19 cellular contexts compared by ENCODE assay signal in genomic region chr12:117167769-117168168, GRCh38. TPM values are rescaled to one million over a fixed set of nuclear protein-coding genes. Genes with fewer than 3 reads are reported as not detected.
A peak's percentile ranks its signal among the peaks of the same experiment; 100 is the strongest.
DNase-seq lines count a peak whose midpoint lies in the region; ATAC-seq and TF ChIP-seq lines count a peak whose summit lies in the region.
"Had no signal": no experiment of that assay in that cellular context is flagged by ENCODE, and none has a peak within 500 bp of the region (broad histone marks: within the 10 kb centered on the region; RNA-seq: fewer than 3 reads in every experiment).

No MANE protein-coding gene starts in this region.

- ATAC-seq in WTC11 (no peak), HG02763 (IDR thresholded peaks at IDR 0.05; ENCODE audit: unreplicated experiment) (no peak)
- ATAC-seq in activated CD8-positive, alpha-beta memory T cell treated with anti-CD3 and anti-CD28 coated beads, Interleukin-2, amount 10 ng/mL, durations not matched to agents 7 days and 5 days, result no peak
- ATAC-seq: A549, GM23338, HCT116, HepG2 had no signal

- H2BK5ac ChIP-seq in trophoblast cell (ENCODE audit: low read depth, low read length, poor library complexity), result no peak overlapping the region

- no CpG with 5 or more reads among the region's 4 CpGs for WGBS in trophoblast cell (ENCODE audit: extremely low coverage, insufficient coverage, insufficient read length)

- no peaks in the 10 kb centered on the region for H3K4me1 ChIP-seq in trophoblast cell (ENCODE audit: control insufficient read depth in 1 of 2, insufficient read depth in 2 of 2, low read length in 2 of 2)
- H3K4me1 ChIP-seq: Caco-2 had no signal

- H3K18ac ChIP-seq in trophoblast cell (ENCODE audit: low read length), result no peak overlapping the region

- DNase-seq in NCI-H2029 (lab: John Stamatoyannopoulos, UW), result peak; percentile 4
- no peak for DNase-seq in NCI-H2029 treated with DMSO at 0.1 percent for 48 hours (lab: John Stamatoyannopoulos, UW)
- no peak for DNase-seq in WTC11 (ENCODE audit: low spot score)
- DNase-seq in trophoblast cell, result no peak
- no peak for DNase-seq in GDM1 (lab: John Stamatoyannopoulos, UW)
- DNase-seq in activated CD8-positive, alpha-beta memory T cell treated with anti-CD3 and anti-CD28 coated beads, Interleukin-2, amount 10 ng/mL, durations not matched to agents 7 days and 5 days, result no peak
- DNase-seq: AML-193; Caco-2; CD4-positive, alpha-beta T cell; H7; HFFc6 had no signal

- no peaks in the 10 kb centered on the region for H3K79me2 ChIP-seq in trophoblast cell (ENCODE audit: control insufficient read depth, insufficient read depth, low read length, poor library complexity)

- H2BK120ac ChIP-seq in trophoblast cell (ENCODE audit: insufficient read depth, low read length, poor library complexity), result no peak overlapping the region

- peaks cover 83% of the 10 kb centered on the region for H3K36me3 Mint-ChIP-seq in WTC11
- peaks cover 52% of the 10 kb centered on the region for H3K36me3 Mint-ChIP-seq in activated CD8-positive, alpha-beta memory T cell treated with anti-CD3 and anti-CD28 coated beads, Interleukin-2, amount 10 ng/mL, durations not matched to agents 7 days and 5 days

- H3K4ac ChIP-seq in trophoblast cell (ENCODE audit: low read depth, low read length), result no peak overlapping the region

- no peak overlapping the region for H3K27ac ChIP-seq in trophoblast cell (ENCODE audit: low read depth, low read length)
- H3K27ac ChIP-seq: 22Rv1, A549, C4-2B had no signal

- H4K8ac ChIP-seq in trophoblast cell (ENCODE audit: low read depth, low read length), result no peak overlapping the region

- POLR2A ChIA-PET in WTC11 (lab: Charles Lee), result interaction anchor here (0.7 kb wide), 1 partner anchor 56 kb away, joined by 3 read pairs; no protein-coding TSS in a partner anchor

- peak overlapping the region; percentile 65 for H3K9ac ChIP-seq in trophoblast cell (ENCODE audit: low read length)

- H3K79me1 ChIP-seq in trophoblast cell (ENCODE audit: low read length), result no peaks in the 10 kb centered on the region

- no peak overlapping the region for H3K27ac Mint-ChIP-seq in WTC11
- no peak overlapping the region for H3K27ac Mint-ChIP-seq in activated CD8-positive, alpha-beta memory T cell treated with anti-CD3 and anti-CD28 coated beads, Interleukin-2, amount 10 ng/mL, durations not matched to agents 7 days and 5 days
- H3K27ac Mint-ChIP-seq: CD4-positive, alpha-beta T cell; GM23338; HFFc6 had no signal

- H3K27me3 ChIP-seq in trophoblast cell (ENCODE audit: insufficient read depth, low read length), result no peaks in the 10 kb centered on the region

- H3K27me3 Mint-ChIP-seq in WTC11 (ENCODE audit: low read depth), result no peaks in the 10 kb centered on the region
- H3K27me3 Mint-ChIP-seq in activated CD8-positive, alpha-beta memory T cell treated with anti-CD3 and anti-CD28 coated beads, Interleukin-2, amount 10 ng/mL, durations not matched to agents 7 days and 5 days, result no peaks in the 10 kb centered on the region
- H3K27me3 Mint-ChIP-seq: CD4-positive, alpha-beta T cell; IgD-negative memory B cell had no signal

- no peak overlapping the region for H3K4me3 Mint-ChIP-seq in WTC11
- no peak overlapping the region for H3K4me3 Mint-ChIP-seq in activated CD8-positive, alpha-beta memory T cell treated with anti-CD3 and anti-CD28 coated beads, Interleukin-2, amount 10 ng/mL, durations not matched to agents 7 days and 5 days
- H3K4me3 Mint-ChIP-seq: CD4-positive, alpha-beta T cell; GM23338; HFFc6; IgD-negative memory B cell had no signal

- no peaks in the 10 kb centered on the region for H3K9me3 Mint-ChIP-seq in WTC11
- H3K9me3 Mint-ChIP-seq in activated CD8-positive, alpha-beta memory T cell treated with anti-CD3 and anti-CD28 coated beads, Interleukin-2, amount 10 ng/mL, durations not matched to agents 7 days and 5 days (ENCODE audit: low read depth), result no peaks in the 10 kb centered on the region
- H3K9me3 Mint-ChIP-seq: CD4-positive, alpha-beta T cell; GM23338; HFFc6; IgD-negative memory B cell had no signal

- no peak for TF ChIP-seq CTCF in WTC11 (IDR thresholded peaks at IDR 0.05)

- H3K4me2 ChIP-seq in trophoblast cell (ENCODE audit: low read length), result no peak overlapping the region
- H3K4me2 ChIP-seq: A549, GM23338 had no signal

- H3K23ac ChIP-seq in trophoblast cell (ENCODE audit: low read length), result no peak overlapping the region

- H3K4me1 Mint-ChIP-seq in WTC11, result no peaks in the 10 kb centered on the region
- H3K4me1 Mint-ChIP-seq in activated CD8-positive, alpha-beta memory T cell treated with anti-CD3 and anti-CD28 coated beads, Interleukin-2, amount 10 ng/mL, durations not matched to agents 7 days and 5 days, result no peaks in the 10 kb centered on the region
- H3K4me1 Mint-ChIP-seq: GM23338, IgD-negative memory B cell had no signal

- H4K91ac ChIP-seq in trophoblast cell (ENCODE audit: low read depth, low read length), result no peak overlapping the region

- CTCF ChIA-PET in WTC11 (lab: Charles Lee), result interaction anchor here (0.6 to 1.1 kb wide), 2 partner anchors 17 to 191 kb away, joined by 3 to 6 read pairs; no protein-coding TSS in a partner anchor
- CTCF ChIA-PET in activated CD8-positive, alpha-beta memory T cell treated with anti-CD3 and anti-CD28 coated beads, Interleukin-2, amount 10 ng/mL, durations not matched to agents 7 days and 5 days (lab: Charles Lee), result interaction anchor here (0.7 kb wide), 1 partner anchor 224 kb away, joined by 3 read pairs; no protein-coding TSS in a partner anchor

- no peak overlapping the region for H2BK12ac ChIP-seq in trophoblast cell (ENCODE audit: low read length)

- no peak overlapping the region for H2AK5ac ChIP-seq in trophoblast cell (ENCODE audit: low read length)

- no peak overlapping the region for H2AFZ ChIP-seq in trophoblast cell (ENCODE audit: insufficient read depth, low read length, poor library complexity)
- H2AFZ ChIP-seq: GM23338 had no signal

- H3K9me3 ChIP-seq in trophoblast cell (ENCODE audit: insufficient read depth, low read depth, low read length), result no peaks in the 10 kb centered on the region
- H3K9me3 ChIP-seq: A549, Caco-2 had no signal

- H3K4me3 ChIP-seq in trophoblast cell (ENCODE audit: low read depth, low read length), result no peak overlapping the region
- H3K4me3 ChIP-seq: A549, GM23338 had no signal

- no peak overlapping the region for H3K14ac ChIP-seq in trophoblast cell (ENCODE audit: low read length)

- peaks cover 27 to 40% of the 10 kb centered on the region in 2 experiments for H3K36me3 ChIP-seq in trophoblast cell (ENCODE audit: control insufficient read depth in 1 of 2, insufficient read depth in 2 of 2, low read length in 2 of 2)

- no peak overlapping the region for H4K12ac ChIP-seq in trophoblast cell (ENCODE audit: low read depth, low read length)

TF ChIP-seq in WTC11, 78 proteins besides CTCF, POLR2A, EP300 and RAD21 (continues in another document):
- TF ChIP-seq ZNF263 (CRISPR knock-in tag; IDR thresholded peaks at IDR 0.05; ENCODE audit: low read depth) (no peak), GRHL2 (CRISPR knock-in tag; IDR thresholded peaks at IDR 0.05; ENCODE audit: insufficient replicate concordance, severe bottlenecking) (no peak), RELA (CRISPR knock-in tag; IDR thresholded peaks at IDR 0.05; ENCODE audit: borderline replicate concordance) (no peak), MAX (CRISPR knock-in tag; IDR thresholded peaks at IDR 0.05) (no peak), PRDM15 (CRISPR knock-in tag; IDR thresholded peaks at IDR 0.05) (no peak)
- TF ChIP-seq, protein P1, sequence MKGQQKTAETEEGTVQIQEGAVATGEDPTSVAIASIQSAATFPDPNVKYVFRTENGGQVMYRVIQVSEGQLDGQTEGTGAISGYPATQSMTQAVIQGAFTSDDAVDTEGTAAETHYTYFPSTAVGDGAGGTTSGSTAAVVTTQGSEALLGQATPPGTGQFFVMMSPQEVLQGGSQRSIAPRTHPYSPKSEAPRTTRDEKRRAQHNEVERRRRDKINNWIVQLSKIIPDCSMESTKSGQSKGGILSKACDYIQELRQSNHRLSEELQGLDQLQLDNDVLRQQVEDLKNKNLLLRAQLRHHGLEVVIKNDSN (CRISPR knock-in tag; IDR thresholded peaks at IDR 0.05), result peak; percentile 61

RNA-seq across cellular contexts. Expression of gene FBXO21, which starts 22.5 kb away (rescaled TPM):
- total RNA-seq in WTC11 (2021), result 60.3 to 64.5 TPM (median 63.9 TPM) in 3 replicates
- polyA plus RNA-seq in trophoblast cell (2013), result 16.7 and 17.5 TPM in 2 replicates
- total RNA-seq in activated CD8-positive, alpha-beta memory T cell treated with anti-CD3 and anti-CD28 coated beads, Interleukin-2, amount 10 ng/mL, durations not matched to agents 7 days and 5 days, result 10 to 100 TPM; 21.7 to 26.2 TPM
